Comparison of ENCODE assay signal across 9 cellular contexts in the genomic region with DNA sequence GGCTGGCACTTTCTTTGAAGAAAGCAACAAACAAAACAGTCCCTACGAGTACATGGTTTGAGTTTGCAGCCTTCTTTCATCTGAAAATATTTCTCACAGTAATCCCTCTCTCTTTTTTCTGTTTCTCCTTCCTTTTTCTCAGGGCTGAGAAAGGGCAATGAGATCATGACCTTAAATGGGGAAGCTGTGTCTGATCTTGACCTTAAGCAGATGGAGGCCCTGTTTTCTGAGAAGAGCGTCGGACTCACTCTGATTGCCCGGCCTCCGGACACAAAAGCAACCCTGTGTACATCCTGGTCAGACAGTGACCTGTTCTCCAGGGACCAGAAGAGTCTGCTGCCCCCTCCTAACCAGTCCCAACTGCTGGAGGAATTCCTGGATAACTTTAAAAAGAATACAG.
A peak's percentile ranks its signal among the peaks of the same experiment; 100 is the strongest.
DNase-seq lines count a peak whose midpoint lies in the region; ATAC-seq and TF ChIP-seq lines count a peak whose summit lies in the region.
"Had no signal": no experiment of that assay in that cellular context is flagged by ENCODE, and none has a peak within 500 bp of the region (broad histone marks: within the 10 kb centered on the region; RNA-seq: fewer than 3 reads in every experiment).

No MANE protein-coding gene starts in this region.

- no peaks in the 10 kb centered on the region for H3K36me3 Mint-ChIP-seq in mesothelial cell of epicardium

- no peaks in the 10 kb centered on the region for H3K9me3 Mint-ChIP-seq in mesothelial cell of epicardium

- peak; percentile 34 for ATAC-seq in GM18508 (IDR thresholded peaks at IDR 0.05; ENCODE audit: insufficient read depth, unreplicated experiment)
- ATAC-seq in GM21576 (IDR thresholded peaks at IDR 0.05; ENCODE audit: unreplicated experiment) = peak; percentile 33
- ATAC-seq in GM18868 (IDR thresholded peaks at IDR 0.05; ENCODE audit: unreplicated experiment) = no peak

- H3K4me1 Mint-ChIP-seq in mesothelial cell of epicardium = peaks cover 25% of the 10 kb centered on the region

- H3K27me3 Mint-ChIP-seq in mesothelial cell of epicardium (ENCODE audit: low read depth) = no peaks in the 10 kb centered on the region

- POLR2A ChIA-PET in RWPE1 (lab: Yijun Ruan, JAX; ENCODE audit: low non-redundant PET) = no interaction called here

- no peak overlapping the region for H3K27ac ChIP-seq in RWPE1

- DNase-seq in NAMALWA (ENCODE audit: low spot score) (peak; percentile 51), mesothelial cell of epicardium (ENCODE audit: low spot score in 2 of 2, unreplicated experiment in 2 of 2) (no peak), RWPE1 (ENCODE audit: low spot score) (no peak), NCI-H2107 treated with DMSO at 0.1 percent for 48 hours (lab: John Stamatoyannopoulos, UW; ENCODE audit: unreplicated experiment) (no peak)
- no peak for DNase-seq in activated naive CD4-positive, alpha-beta T cell treated with Interleukin-2 at 50 U/mL for 16 hours
- DNase-seq: NCI-H2227 treated with DMSO at 0.1 percent for 48 hours had no signal

- H3K4me3 Mint-ChIP-seq in mesothelial cell of epicardium = no peak overlapping the region

- TF ChIP-seq CTCF in mesothelial cell of epicardium (IDR thresholded peaks at IDR 0.05; ENCODE audit: unreplicated experiment) (no peak), RWPE1 (conservative IDR thresholded peaks at IDR 0.05; ENCODE audit: low read depth) (no peak)

- CTCF ChIA-PET in RWPE1 (lab: Yijun Ruan, JAX) = interaction anchor here (0.5 to 2.2 kb wide), 2 partner anchors 65 to 144 kb away, joined by 3 to 7 read pairs; no protein-coding TSS in a partner anchor

- peak overlapping the region; percentile 25 for H3K27ac Mint-ChIP-seq in mesothelial cell of epicardium
